11 cellular contexts compared by ENCODE assay signal in genomic region chr6:54428437-54428836, GRCh38.
A peak's percentile ranks its signal among the peaks of the same experiment; 100 is the strongest.
DNase-seq lines count a peak whose midpoint lies in the region; ATAC-seq and FAIRE-seq lines count a peak whose summit lies in the region.
"Had no signal": no experiment of that assay in that cellular context is flagged by ENCODE, and none has a peak within 500 bp of the region (broad histone marks: within the 10 kb centered on the region; RNA-seq: fewer than 3 reads in every experiment).

No MANE protein-coding gene starts in this region.

- H3K27ac ChIP-seq in caudate nucleus (ENCODE audit: low read depth, low read length): no peak overlapping the region
- H3K27ac ChIP-seq: BLaER1 had no signal

- ATAC-seq in GM21367 (IDR thresholded peaks at IDR 0.05; ENCODE audit: unreplicated experiment) (peak; percentile 90), HG02970 (IDR thresholded peaks at IDR 0.05; ENCODE audit: low FRiP score, unreplicated experiment) (peak; percentile 77)
- ATAC-seq: right cardiac atrium had no signal

- DNase-seq in GM18507 (ENCODE audit: extremely low spot score, insufficient read length, low read depth) (peak; percentile 1), NAMALWA (ENCODE audit: low spot score) (peak; percentile 4), caudate nucleus (lab: John Stamatoyannopoulos, UW) (no peak), MV-4-11 (lab: John Stamatoyannopoulos, UW) (no peak), occipital lobe (lab: John Stamatoyannopoulos, UW) (no peak), glomerular visceral epithelial cell (ENCODE audit: extremely low spot score) (no peak)
- DNase-seq: right cardiac atrium had no signal

- FAIRE-seq in GM18507 (lab: Jason Lieb, UNC): peak; percentile 84
- FAIRE-seq: TTC549 had no signal

Comparison
In these comparisons a context has a peak if more than half of its experiments do, and no peak if none do; other contexts are left out.
1. DNase-seq: peak in GM18507 (single experiment) and NAMALWA (single experiment); none in caudate nucleus (0 of 61), MV-4-11 (single experiment), occipital lobe (single experiment) and glomerular visceral epithelial cell (single experiment).